In the genomic region with DNA sequence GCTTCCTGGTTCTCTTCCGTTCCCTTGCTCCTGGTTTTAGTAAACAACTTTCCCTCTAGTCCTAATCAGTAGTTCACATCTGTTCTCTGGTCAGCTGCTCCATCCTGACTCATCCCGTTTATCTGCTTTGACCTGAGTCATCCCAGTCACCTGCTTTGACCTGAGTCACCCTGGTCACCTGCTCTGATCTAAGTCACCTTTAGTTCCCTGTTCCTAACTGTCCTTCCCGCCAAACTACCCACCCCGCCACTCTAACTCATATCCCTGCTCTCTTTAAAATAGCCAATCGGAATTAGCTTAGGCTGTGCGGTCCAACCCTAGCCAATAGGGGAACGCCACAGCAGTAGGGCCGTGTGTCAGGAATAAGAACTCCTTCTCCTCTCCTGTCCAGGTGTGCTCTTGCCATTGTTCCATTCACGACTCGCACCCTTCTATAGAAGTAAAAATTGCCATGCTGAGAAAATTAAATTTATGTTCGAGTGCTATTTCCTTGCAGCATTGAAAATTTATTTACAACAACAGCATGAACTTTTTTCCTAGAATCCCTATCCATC, we compare ENCODE assay signal across 12 cellular contexts. TPM values are rescaled to one million over a fixed set of nuclear protein-coding genes. Genes with fewer than 3 reads are reported as not detected.
A peak's percentile ranks its signal among the peaks of the same experiment; 100 is the strongest.
DNase-seq lines count a peak whose midpoint lies in the region; ATAC-seq and TF ChIP-seq lines count a peak whose summit lies in the region.
"Had no signal": no experiment of that assay in that cellular context is flagged by ENCODE, and none has a peak within 500 bp of the region (broad histone marks: within the 10 kb centered on the region; RNA-seq: fewer than 3 reads in every experiment).

No MANE protein-coding gene starts in this region.

- peaks cover 17% of the 10 kb centered on the region for H3K4me1 Mint-ChIP-seq in Caco-2 (ENCODE audit: low read depth, unreplicated experiment)

- peak; percentile 74 for ATAC-seq in mucosa of descending colon
- ATAC-seq in HG02885 (IDR thresholded peaks at IDR 0.05; ENCODE audit: poor library complexity, unreplicated experiment): no peak

- H3K4me1 ChIP-seq in Caco-2 (peaks cover 10% of the 10 kb centered on the region), mucosa of descending colon (ENCODE audit: low read depth) (peaks cover 3% of the 10 kb centered on the region), OCI-LY7 (ENCODE audit: insufficient read depth, low read length, poor library complexity, severe bottlenecking) (peaks cover 9% of the 10 kb centered on the region)

- intact Hi-C loops in Caco-2 (cut with micrococcal nuclease; ENCODE audit: unreplicated experiment) (no loop called here), mucosa of descending colon (cut with DNase I, micrococcal nuclease) (no loop called here), OCI-LY7 (cut with micrococcal nuclease; ENCODE audit: unreplicated experiment) (no loop called here)

- H3K4me3 Mint-ChIP-seq in Caco-2 (ENCODE audit: unreplicated experiment): no peak overlapping the region

- no peak for TF ChIP-seq CTCF in Caco-2 (IDR thresholded peaks at IDR 0.05; ENCODE audit: insufficient read depth in 1 of 2, low read depth in 1 of 2, low read length in 1 of 2, severe bottlenecking in 1 of 2, unreplicated experiment in 1 of 2)
- TF ChIP-seq CTCF in mucosa of descending colon (IDR thresholded peaks at IDR 0.05): no peak
- TF ChIP-seq CTCF in OCI-LY7 (conservative IDR thresholded peaks at IDR 0.05; ENCODE audit: low read length): no peak

- no peaks in the 10 kb centered on the region for H3K36me3 Mint-ChIP-seq in Caco-2 (ENCODE audit: insufficient read depth, unreplicated experiment)

- no peaks in the 10 kb centered on the region for H3K9me2 ChIP-seq in OCI-LY7 (ENCODE audit: insufficient read depth, low read length)

- H3K4me3 ChIP-seq in Caco-2 (ENCODE audit: low read depth, low read length) (no peak overlapping the region), mucosa of descending colon (no peak overlapping the region), OCI-LY7 (ENCODE audit: low read depth, low read length, poor library complexity, severe bottlenecking) (no peak overlapping the region)

- H3K9me3 ChIP-seq in Caco-2: peaks cover 7% of the 10 kb centered on the region; the same call in 1 of the 2 replicates
- no peaks in the 10 kb centered on the region for H3K9me3 ChIP-seq in mucosa of descending colon
- H3K9me3 ChIP-seq in OCI-LY7 (ENCODE audit: low read length): peaks cover 6% of the 10 kb centered on the region; the same call in 1 of the 2 replicates

- BruUV-seq in Caco-2 (replicated peaks; lab: Mats Ljungman, UMichigan) (no TSS peak), OCI-LY7 (replicated peaks; lab: Mats Ljungman, UMichigan) (no TSS peak)

- H3K4me2 ChIP-seq in OCI-LY7 (ENCODE audit: low read length): no peak overlapping the region

- H2AFZ ChIP-seq in OCI-LY7 (ENCODE audit: low read length): no peak overlapping the region

- POLR2A ChIA-PET in Caco-2 (lab: Charles Lee): no interaction called here
- POLR2A ChIA-PET in OCI-LY7 (lab: Charles Lee): no interaction called here

- H4K20me1 ChIP-seq in OCI-LY7 (ENCODE audit: insufficient read depth, low read length): no peaks in the 10 kb centered on the region

- CTCF ChIA-PET in Caco-2 (lab: Charles Lee) (interaction anchor here (0.7 to 1.2 kb wide), 2 partner anchors 61 to 64 kb away, joined by 3 read pairs; no protein-coding TSS in a partner anchor), OCI-LY7 (lab: Charles Lee; ENCODE audit: unreplicated experiment) (no interaction called here)

- DNase-seq in Caco-2: peak; percentile 66 to 79
- peak; percentile 29 for DNase-seq in NCI-H226
- peak; percentile 70 for DNase-seq in dermis blood vessel endothelial cell
- peak in 1 of 3 donors; percentile 33 for DNase-seq in mucosa of descending colon
- DNase-seq in OCI-LY7 (ENCODE audit: low spot score): no peak
- DNase-seq in T1000 (lab: John Stamatoyannopoulos, UW): no peak
- no peak for DNase-seq in NCI-H146 treated with DMSO at 0.1 percent for 48 hours (lab: John Stamatoyannopoulos, UW; ENCODE audit: unreplicated experiment)
- DNase-seq: activated CD4-positive, alpha-beta T cell treated with anti-CD3 and anti-CD28 coated beads for 1 hour; activated effector memory CD4-positive, alpha-beta T cell treated with anti-CD3 and anti-CD28 coated beads, Interleukin-2, amount 50 U/mL, for 16 hours; MM.1S had no signal

- no peaks in the 10 kb centered on the region for H3K27me3 Mint-ChIP-seq in Caco-2 (ENCODE audit: insufficient read depth, unreplicated experiment)

- H3K27ac Mint-ChIP-seq in Caco-2 (ENCODE audit: unreplicated experiment): peak overlapping the region; percentile 5

- no peaks in the 10 kb centered on the region for H3K27me3 ChIP-seq in Caco-2 (replicated peaks; ENCODE audit: control insufficient read depth, insufficient read depth, low read length)

- H3K79me2 ChIP-seq in OCI-LY7 (ENCODE audit: insufficient read depth, low read depth, low read length): no peaks in the 10 kb centered on the region

- H3K27ac ChIP-seq in OCI-LY7 (ENCODE audit: low read depth, low read length, poor library complexity, severe bottlenecking): no peak overlapping the region

- H3K36me3 ChIP-seq in Caco-2 (ENCODE audit: control insufficient read depth, insufficient read depth, low read length) (no peaks in the 10 kb centered on the region), mucosa of descending colon (ENCODE audit: low read depth) (no peaks in the 10 kb centered on the region), OCI-LY7 (ENCODE audit: insufficient read depth, low read length) (no peaks in the 10 kb centered on the region)

- H3K9me3 Mint-ChIP-seq in Caco-2 (ENCODE audit: unreplicated experiment): peaks cover 9% of the 10 kb centered on the region

RNA-seq across cellular contexts. Expression of gene ANKRD33, which starts 3.1 kb away (rescaled TPM):
- total RNA-seq in Caco-2 (2022): not detected in 2 replicates
- total RNA-seq in dermis blood vessel endothelial cell: 0.19 TPM in 1 of 2 replicates, not detected in the other
- total RNA-seq in mucosa of descending colon: under 1 TPM in 1 of 3 donors, not detected in 2; 0.46 TPM
- total RNA-seq in OCI-LY7 (2014; rRNA removed; shearing (Covaris generic)): not detected in 2 replicates
- total RNA-seq in OCI-LY7 (2022): not detected in 2 replicates
- total RNA-seq: NCI-H460 had no signal

RNA-seq across cellular contexts. Expression of gene ACVRL1, which starts 22.6 kb away (rescaled TPM):
- total RNA-seq in Caco-2 (2022) (0.74 TPM in 1 of 2 replicates, not detected in the other), dermis blood vessel endothelial cell (680 and 721 TPM in 2 replicates), mucosa of descending colon (100 to 1,000 TPM; 132 to 261 (median 247) TPM), OCI-LY7 (2022) (not detected in 2 replicates)
- total RNA-seq in OCI-LY7 (2014; rRNA removed; shearing (Covaris generic)): not detected in 2 replicates
- total RNA-seq: NCI-H460 had no signal

RNA-seq across cellular contexts. Expression of gene FIGNL2, which starts 36.2 kb away (rescaled TPM):
- 3.5 and 3.6 TPM in 2 replicates for total RNA-seq in Caco-2 (2022)
- total RNA-seq in dermis blood vessel endothelial cell: 0.74 and 1.2 TPM in 2 replicates
- total RNA-seq in mucosa of descending colon: under 1 TPM; 0.26 to 0.44 (median 0.34) TPM
- total RNA-seq in OCI-LY7 (2014; rRNA removed; shearing (Covaris generic)): not detected in 2 replicates
- total RNA-seq in OCI-LY7 (2022): not detected in 2 replicates

Comparison
In these comparisons a context has a peak if more than half of its experiments do, and no peak if none do; other contexts are left out.
1. DNase-seq: peak in Caco-2 (2 of 2), NCI-H226 (single experiment) and dermis blood vessel endothelial cell (single experiment); none in OCI-LY7 (single experiment), T1000 (single experiment) and NCI-H146 treated with DMSO at 0.1 percent for 48 hours (single experiment).
2. RNA of gene ACVRL1, which starts 22.6 kb away (total RNA-seq): 680 to 721 TPM in dermis blood vessel endothelial cell and 132 to 261 TPM in mucosa of descending colon; 0.74 TPM in Caco-2 and not detected in OCI-LY7; every median in the first group is over 10 times any median in the second.